22 cellular contexts compared by ENCODE assay signal in genomic region chr11:32888805-32889204, GRCh38. TPM values are rescaled to one million over a fixed set of nuclear protein-coding genes. Genes with fewer than 3 reads are reported as not detected.
DNase-seq lines count a peak whose midpoint lies in the region; ATAC-seq and TF ChIP-seq lines count a peak whose summit lies in the region.
"Had no signal": no experiment of that assay in that cellular context is flagged by ENCODE, and none has a peak within 500 bp of the region (broad histone marks: within the 10 kb centered on the region; RNA-seq: fewer than 3 reads in every experiment).

No MANE protein-coding gene starts in this region.

- POLR2A ChIA-PET in AG04449 (lab: Yijun Ruan, JAX) = interaction anchor here (0.6 kb wide), 1 partner anchor 127 kb away, joined by 3 read pairs; the partner anchor contains the start of gene DEPDC7

- in situ Hi-C loops in astrocyte of the spinal cord (cut with HindIII; ENCODE audit: low sequenced_read_pairs) = no loop called here

- H3K36me3 ChIP-seq in testis (ENCODE audit: low read depth, missing control alignments) = no peaks in the 10 kb centered on the region
- H3K36me3 ChIP-seq: gastroesophageal sphincter, right atrium auricular region, stomach, upper lobe of right lung had no signal

- intact Hi-C loops in testis (cut with DNase I; ENCODE audit: low total_unique reads) = no loop called here

- H3K4me3 ChIP-seq in AG04449 (ENCODE audit: low read depth, low read length) (no peak overlapping the region), astrocyte of the spinal cord (ENCODE audit: low read depth, low read length) (no peak overlapping the region), fibroblast of villous mesenchyme (ENCODE audit: low read depth, low read length) (no peak overlapping the region), testis (no peak overlapping the region)
- H3K4me3 ChIP-seq: gastroesophageal sphincter, right atrium auricular region, stomach, upper lobe of right lung had no signal

- H3K4me1 ChIP-seq in testis = no peaks in the 10 kb centered on the region

- H3K27ac ChIP-seq in testis = no peak overlapping the region
- H3K27ac ChIP-seq: gastroesophageal sphincter, right atrium auricular region, RWPE1, stomach, upper lobe of right lung, WERI-Rb-1 had no signal

- no peak for TF ChIP-seq POLR2A in testis (IDR thresholded peaks at IDR 0.05)

- no peak for ATAC-seq in GM21717 (IDR thresholded peaks at IDR 0.05; ENCODE audit: unreplicated experiment)
- ATAC-seq: gastroesophageal sphincter, upper lobe of right lung had no signal

- no peaks in the 10 kb centered on the region for H3K27me3 ChIP-seq in testis
- H3K27me3 ChIP-seq: gastroesophageal sphincter, right atrium auricular region, stomach, upper lobe of right lung had no signal

- DNase-seq in AG04449 (ENCODE audit: low read depth, low spot score) = peak; percentile 59
- DNase-seq in HCEC 1CT = peak; percentile 76
- DNase-seq in astrocyte of the spinal cord (ENCODE audit: low read depth, low spot score) = peak; percentile 45
- peak; percentile 47 for DNase-seq in fibroblast of villous mesenchyme (ENCODE audit: low read depth)
- no peak for DNase-seq in testis
- no peak for DNase-seq in activated CD4-positive, alpha-beta T cell treated with anti-CD3 and anti-CD28 coated beads, Interleukin-2, amount 50 U/mL, for 4 hours
- no peak for DNase-seq in activated CD4-positive, alpha-beta T cell treated with anti-CD3 and anti-CD28 coated beads, Interleukin-2, amount 50 U/mL, for 48 hours
- DNase-seq: activated effector memory CD4-positive, alpha-beta T cell treated with anti-CD3 and anti-CD28 coated beads, Interleukin-2, amount 50 U/mL, for 16 hours; dermis blood vessel endothelial cell; H7; KG1; kidney glomerular epithelial cell; NCI-H1694; NCI-H526 treated with DMSO at 0.1 percent for 48 hours; SK-N-SH; stomach; upper lobe of right lung; WERI-Rb-1 had no signal

- CTCF ChIA-PET in AG04449 (lab: Yijun Ruan, JAX) = no interaction called here

- H3K9me3 ChIP-seq in testis = no peaks in the 10 kb centered on the region
- H3K9me3 ChIP-seq: gastroesophageal sphincter, right atrium auricular region, SK-N-SH, stomach, upper lobe of right lung had no signal

- TF ChIP-seq CTCF in AG04449 (IDR thresholded peaks at IDR 0.05; ENCODE audit: insufficient read depth, low read length, missing control alignments) (no peak), astrocyte of the spinal cord (IDR thresholded peaks at IDR 0.05; ENCODE audit: low read depth, low read length) (no peak), fibroblast of villous mesenchyme (IDR thresholded peaks at IDR 0.05; ENCODE audit: insufficient read depth, low read depth, low read length) (no peak), testis (IDR thresholded peaks at IDR 0.05) (no peak)

RNA-seq across cellular contexts. Expression of gene QSER1, which starts 3.8 kb away (rescaled TPM):
- 19.0 and 26.8 TPM in 2 replicates for total RNA-seq in fibroblast of villous mesenchyme
- total RNA-seq in testis = 10 to 100 TPM; 35.4 to 42.7 TPM
- 18.1 TPM for polyA plus RNA-seq in testis (ENCODE audit: insufficient read depth, low read depth, low replicate concordance)

RNA-seq across cellular contexts. Expression of gene PRRG4, which starts 59.1 kb away (rescaled TPM):
- total RNA-seq in fibroblast of villous mesenchyme = under 0.01 TPM in 2 replicates
- 1 to 10 TPM in 1 of 2 donors, under 1 TPM in 1; 0.93 to 1.1 TPM for total RNA-seq in testis
- 1.0 TPM for polyA plus RNA-seq in testis (ENCODE audit: insufficient read depth, low read depth, low replicate concordance)

Comparison
In these comparisons a context has a peak if more than half of its experiments do, and no peak if none do; other contexts are left out.
1. DNase-seq: peak in AG04449 (single experiment), HCEC 1CT (single experiment), astrocyte of the spinal cord (single experiment) and fibroblast of villous mesenchyme (single experiment); none in testis (single experiment), activated CD4-positive, alpha-beta T cell treated with anti-CD3 and anti-CD28 coated beads, Interleukin-2, amount 50 U/mL, for 4 hours (0 of 2) and activated CD4-positive, alpha-beta T cell treated with anti-CD3 and anti-CD28 coated beads, Interleukin-2, amount 50 U/mL, for 48 hours (0 of 2).